Comparison of ENCODE assay signal across 18 cellular contexts in the genomic region with DNA sequence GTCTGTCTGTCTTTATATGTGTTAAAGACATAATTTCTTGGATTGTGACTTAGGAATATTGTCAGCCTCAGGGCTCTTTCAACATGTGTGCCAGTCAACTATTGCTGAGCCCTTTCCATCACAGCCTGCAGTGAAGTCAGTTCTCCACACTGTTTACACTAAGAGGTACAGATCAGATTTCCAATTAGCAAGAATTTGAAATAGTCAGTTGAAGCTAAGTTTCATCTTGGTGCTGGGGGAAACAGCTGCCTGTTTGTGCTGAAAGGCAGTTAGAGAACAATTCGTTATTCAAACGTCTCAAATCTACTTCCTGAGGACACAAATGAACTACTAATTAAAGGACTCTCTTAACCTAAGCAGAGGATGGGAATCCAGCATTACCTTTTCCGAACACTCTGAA. TPM values are rescaled to one million over a fixed set of nuclear protein-coding genes. Genes with fewer than 3 reads are reported as not detected.
DNase-seq lines count a peak whose midpoint lies in the region; TF ChIP-seq lines count a peak whose summit lies in the region.
"Had no signal": no experiment of that assay in that cellular context is flagged by ENCODE, and none has a peak within 500 bp of the region (broad histone marks: within the 10 kb centered on the region; RNA-seq: fewer than 3 reads in every experiment).

No MANE protein-coding gene starts in this region.

- 0 out of 2 replicates have a peak, but pooled peaks have one; percentile 11 for TF ChIP-seq CTCF in AG04450 (IDR thresholded peaks at IDR 0.05; ENCODE audit: low read depth, low read length)

- no peak for DNase-seq in AG04450 (ENCODE audit: low read depth, low spot score)
- peak; percentile 22 for DNase-seq in NCI-H1092 (lab: John Stamatoyannopoulos, UW)
- peak; percentile 95 for DNase-seq in NCI-H526 treated with DMSO at 0.1 percent for 48 hours (lab: John Stamatoyannopoulos, UW)
- DNase-seq in foreskin melanocyte = peak; percentile 43
- no peak for DNase-seq in NCI-H2227 treated with DMSO at 0.1 percent for 48 hours (lab: John Stamatoyannopoulos, UW)
- DNase-seq in ecto neural progenitor cell (ENCODE audit: low spot score) = no peak
- no peak for DNase-seq in head of caudate nucleus
- DNase-seq in cerebellum (ENCODE audit: low spot score) = no peak
- DNase-seq: activated CD4-positive, CD25-positive, alpha-beta regulatory T cell treated with anti-CD3 and anti-CD28 coated beads, Interleukin-2, amount 50 U/mL, for 72 hours; activated CD8-positive, alpha-beta memory T cell treated with anti-CD3 and anti-CD28 coated beads, Interleukin-2, amount 50 U/mL, for 48 hours; effector memory CD4-positive, alpha-beta T cell; naive thymus-derived CD4-positive, alpha-beta T cell; NCI-H446 treated with DMSO at 0.1 percent for 48 hours; stimulated activated CD4-positive, alpha-beta T cell treated with anti-CD3 and anti-CD28 coated beads, Interleukin-2, amount 100 ng/mL, for 24 hours; T-helper 1 cell had no signal

- H3K27ac ChIP-seq in AG04450 (ENCODE audit: low read depth, low read length) = no peak overlapping the region

- H3K4me3 ChIP-seq in AG04450 (ENCODE audit: low read depth, low read length) = no peak overlapping the region

- H3K27me3 ChIP-seq in AG04450 (ENCODE audit: control insufficient read depth, insufficient read depth, low read length) = no peaks in the 10 kb centered on the region

- intact Hi-C loops in head of caudate nucleus (cut with DNase I) = no loop called here

- CTCF ChIA-PET in AG04450 (lab: Charles Lee) = no interaction called here

- POLR2A ChIA-PET in AG04450 (lab: Yijun Ruan, JAX) = no interaction called here

- no peaks in the 10 kb centered on the region for H3K9me3 ChIP-seq in AG04450 (ENCODE audit: control insufficient read depth, insufficient read depth, low read length)

RNA-seq across cellular contexts. Expression of a gene that starts 25.9 kb away (rescaled TPM):
- polyA plus RNA-seq in AG04450 (2011; rRNA removed) = not detected in 2 replicates
- polyA minus RNA-seq in AG04450 (2011; rRNA and poly(A)+ RNA removed) = not detected in 2 replicates
- total RNA-seq in cerebellum = under 0.01 TPM
- total RNA-seq: activated naive CD4-positive, alpha-beta T cell treated with anti-CD3 and anti-CD28 coated beads, Interleukin-2, amount 50 U/mL, for 72 hours; liver; naive thymus-derived CD4-positive, alpha-beta T cell; temporal lobe had no signal
- polyA plus RNA-seq: naive thymus-derived CD4-positive, alpha-beta T cell had no signal

Comparison
In these comparisons a context has a peak if more than half of its experiments do, and no peak if none do; other contexts are left out.
1. DNase-seq: peak in NCI-H1092 (single experiment), NCI-H526 treated with DMSO at 0.1 percent for 48 hours (single experiment) and foreskin melanocyte (single experiment); none in AG04450 (single experiment), NCI-H2227 treated with DMSO at 0.1 percent for 48 hours (single experiment), ecto neural progenitor cell (single experiment), head of caudate nucleus (0 of 42) and cerebellum (single experiment).